26 cellular contexts compared by ENCODE assay signal in genomic region chr9:71830929-71831328, GRCh38.
DNase-seq lines count a peak whose midpoint lies in the region; ATAC-seq and TF ChIP-seq lines count a peak whose summit lies in the region.
"Had no signal": no experiment of that assay in that cellular context is flagged by ENCODE, and none has a peak within 500 bp of the region (broad histone marks: within the 10 kb centered on the region; RNA-seq: fewer than 3 reads in every experiment).

No MANE protein-coding gene starts in this region.

- no peak overlapping the region for H3K27ac Mint-ChIP-seq in activated CD8-positive, alpha-beta T cell treated with anti-CD3 and anti-CD28 coated beads for 36 hours
- H3K27ac Mint-ChIP-seq: CD8-positive, alpha-beta memory T cell; effector memory CD8-positive, alpha-beta T cell; neural progenitor cell; stimulated activated memory B cell treated with anti-CD40 and anti-IgM and Interleukin-4, amounts not matched to agents 10 μg/mL and 1 μg/mL and 100 μg/mL, for 72 hours had no signal

- ATAC-seq in GM21515 (IDR thresholded peaks at IDR 0.05; ENCODE audit: unreplicated experiment): no peak
- no peak for ATAC-seq in activated CD8-positive, alpha-beta T cell treated with anti-CD3 and anti-CD28 coated beads for 36 hours
- ATAC-seq in HG02970 (IDR thresholded peaks at IDR 0.05; ENCODE audit: low FRiP score, unreplicated experiment): no peak
- ATAC-seq: effector memory CD8-positive, alpha-beta T cell; lower lobe of right lung; right lobe of liver; stimulated activated memory B cell treated with anti-CD40 and anti-IgM and Interleukin-4, amounts not matched to agents 10 μg/mL and 1 μg/mL and 100 μg/mL, for 72 hours had no signal

- H3K9me3 Mint-ChIP-seq in activated CD8-positive, alpha-beta T cell treated with anti-CD3 and anti-CD28 coated beads for 36 hours: peaks cover 5% of the 10 kb centered on the region
- H3K9me3 Mint-ChIP-seq: effector memory CD8-positive, alpha-beta T cell had no signal

- H3K4me1 Mint-ChIP-seq in activated CD8-positive, alpha-beta T cell treated with anti-CD3 and anti-CD28 coated beads for 36 hours (ENCODE audit: low read depth): no peaks in the 10 kb centered on the region
- H3K4me1 Mint-ChIP-seq: CD8-positive, alpha-beta memory T cell; neural progenitor cell; stimulated activated memory B cell treated with anti-CD40 and anti-IgM and Interleukin-4, amounts not matched to agents 10 μg/mL and 1 μg/mL and 100 μg/mL, for 72 hours had no signal

- no peak overlapping the region for H3K4me3 Mint-ChIP-seq in activated CD8-positive, alpha-beta T cell treated with anti-CD3 and anti-CD28 coated beads for 36 hours
- H3K4me3 Mint-ChIP-seq: CD8-positive, alpha-beta memory T cell; effector memory CD8-positive, alpha-beta T cell; neural progenitor cell; stimulated activated memory B cell treated with anti-CD40 and anti-IgM and Interleukin-4, amounts not matched to agents 10 μg/mL and 1 μg/mL and 100 μg/mL, for 72 hours had no signal

- no peaks in the 10 kb centered on the region for H3K27me3 Mint-ChIP-seq in activated CD8-positive, alpha-beta T cell treated with anti-CD3 and anti-CD28 coated beads for 36 hours
- H3K27me3 Mint-ChIP-seq: effector memory CD8-positive, alpha-beta T cell; stimulated activated memory B cell treated with anti-CD40 and anti-IgM and Interleukin-4, amounts not matched to agents 10 μg/mL and 1 μg/mL and 100 μg/mL, for 72 hours had no signal

- no peaks in the 10 kb centered on the region for H3K36me3 ChIP-seq in BJ (ENCODE audit: control insufficient read depth, insufficient read depth, low read length)
- H3K36me3 ChIP-seq: lower lobe of right lung, right lobe of liver, vagina had no signal

- CTCF ChIA-PET in BJ (lab: Yijun Ruan, JAX): interaction anchor here (1.9 to 5.4 kb wide), 2 partner anchors 11 to 24 kb away, joined by 5 to 37 read pairs; no protein-coding TSS in a partner anchor
- CTCF ChIA-PET in activated CD8-positive, alpha-beta T cell treated with anti-CD3 and anti-CD28 coated beads for 36 hours (lab: Charles Lee): interaction anchor here (1.4 to 1.5 kb wide), 2 partner anchors 14 to 24 kb away, joined by 3 to 4 read pairs; no protein-coding TSS in a partner anchor

- in situ Hi-C loops in astrocyte of the spinal cord (cut with HindIII; ENCODE audit: low sequenced_read_pairs): no loop called here

- intact Hi-C loops in activated CD8-positive, alpha-beta T cell treated with anti-CD3 and anti-CD28 coated beads for 36 hours (cut with micrococcal nuclease): no loop called here

- TF ChIP-seq CTCF in BJ (IDR thresholded peaks at IDR 0.05; ENCODE audit: insufficient read depth, low read depth, low read length): no peak
- no peak for TF ChIP-seq CTCF in astrocyte of the spinal cord (IDR thresholded peaks at IDR 0.05; ENCODE audit: low read depth, low read length)
- TF ChIP-seq CTCF in activated CD8-positive, alpha-beta T cell treated with anti-CD3 and anti-CD28 coated beads for 36 hours (IDR thresholded peaks at IDR 0.05): no peak

- H3K36me3 Mint-ChIP-seq in activated CD8-positive, alpha-beta T cell treated with anti-CD3 and anti-CD28 coated beads for 36 hours (ENCODE audit: low read depth): no peaks in the 10 kb centered on the region
- H3K36me3 Mint-ChIP-seq: neural progenitor cell had no signal

- DNase-seq in BJ (ENCODE audit: low read depth) (peak; percentile 47), MV-4-11 (lab: John Stamatoyannopoulos, UW) (peak; percentile 52), astrocyte of the spinal cord (ENCODE audit: low read depth, low spot score) (peak; percentile 34), myocyte (ENCODE audit: low read depth) (peak; percentile 51), NCI-H1436 (lab: John Stamatoyannopoulos, UW) (no peak)
- no peak for DNase-seq in activated CD8-positive, alpha-beta T cell treated with anti-CD3 and anti-CD28 coated beads for 36 hours
- DNase-seq: activated CD4-positive, alpha-beta T cell treated with anti-CD3 and anti-CD28 coated beads for 4 hours; activated T-cell treated with anti-CD3 and anti-CD28 coated beads, Interleukin-2, amount 50 U/mL, for 1 hour; CD8-positive, alpha-beta memory T cell; DMS153; effector memory CD8-positive, alpha-beta T cell; foreskin fibroblast; GOT3; lower lobe of right lung; NCI-H1092 treated with DMSO at 0.1 percent for 48 hours; NCI-H2029; NCI-H82; right lobe of liver; Right ventricle myocardium superior; stimulated activated CD4-positive, alpha-beta T cell treated with anti-CD3 and anti-CD28 coated beads, Interleukin-4, amount 100 ng/mL, for 4 hours; testis had no signal

- H3K27me3 ChIP-seq in BJ (ENCODE audit: control insufficient read depth, insufficient read depth, low read length): no peaks in the 10 kb centered on the region
- H3K27me3 ChIP-seq: neural progenitor cell, right lobe of liver, testis, vagina had no signal

- no peak overlapping the region for H3K4me3 ChIP-seq in BJ (ENCODE audit: low read depth, low read length)
- no peak overlapping the region for H3K4me3 ChIP-seq in astrocyte of the spinal cord (ENCODE audit: low read depth, low read length)
- H3K4me3 ChIP-seq: lower lobe of right lung, neural progenitor cell, right lobe of liver, testis, vagina had no signal

- POLR2A ChIA-PET in BJ (lab: Charles Lee): no interaction called here
- POLR2A ChIA-PET in activated CD8-positive, alpha-beta T cell treated with anti-CD3 and anti-CD28 coated beads for 36 hours (lab: Charles Lee): no interaction called here

Comparison
In these comparisons a context has a peak if more than half of its experiments do, and no peak if none do; other contexts are left out.
1. DNase-seq: peak in BJ (single experiment), MV-4-11 (single experiment), astrocyte of the spinal cord (single experiment) and myocyte (single experiment); none in NCI-H1436 (single experiment) and activated CD8-positive, alpha-beta T cell treated with anti-CD3 and anti-CD28 coated beads for 36 hours (single experiment).